In the genomic region with DNA sequence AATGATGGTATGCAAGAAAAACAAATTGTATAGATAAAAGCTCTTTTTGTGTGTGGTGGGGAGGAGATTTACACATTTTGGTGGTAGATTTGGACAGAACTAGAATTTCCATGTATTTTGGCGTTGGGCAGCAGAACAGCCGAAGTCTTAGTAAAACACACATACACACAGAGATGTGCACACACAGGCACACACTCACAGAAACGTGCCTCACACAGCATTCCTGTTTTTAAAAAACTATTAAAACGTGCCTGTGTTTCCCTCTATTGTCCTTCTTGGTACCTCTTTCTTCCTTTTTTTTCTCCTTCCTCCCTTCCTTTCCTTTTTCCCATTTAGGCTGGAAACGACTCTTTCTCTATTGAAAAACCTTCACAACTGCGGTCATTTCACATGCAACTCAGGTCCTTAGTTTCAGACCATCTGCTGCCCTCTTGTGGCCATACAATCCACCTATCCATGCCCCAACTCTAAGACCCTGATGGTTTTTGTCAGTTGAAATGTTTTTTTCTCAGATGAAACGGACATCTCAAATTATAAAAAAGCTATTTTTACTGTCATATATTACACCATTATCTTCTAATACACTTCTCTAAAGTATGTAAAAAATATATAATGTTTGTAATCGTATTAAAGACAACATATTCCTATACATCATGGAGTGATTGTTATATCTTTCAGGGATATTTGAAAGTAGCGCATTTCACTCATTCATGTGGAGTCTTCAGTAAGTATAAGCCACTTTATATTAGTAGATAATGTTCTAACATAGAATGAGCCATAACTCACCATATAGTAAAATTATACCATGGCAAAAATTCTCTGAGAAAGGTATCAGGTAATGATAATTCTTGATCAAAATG, we compare ENCODE assay signal across 9 cellular contexts.
DNase-seq lines count a peak whose midpoint lies in the region; ATAC-seq and TF ChIP-seq lines count a peak whose summit lies in the region.
"Had no signal": no experiment of that assay in that cellular context is flagged by ENCODE, and none has a peak within 500 bp of the region (broad histone marks: within the 10 kb centered on the region; RNA-seq: fewer than 3 reads in every experiment).

No MANE protein-coding gene starts in this region.

- ATAC-seq in GM19351 (IDR thresholded peaks at IDR 0.05; ENCODE audit: unreplicated experiment) (peak; percentile 70), Right ventricle myocardium superior (ENCODE audit: poor library complexity) (peak; percentile 77), T-cell (replicated peaks in 1 of 4) (no peak)

- H3K36me3 Mint-ChIP-seq in T-cell = no peaks in the 10 kb centered on the region

- POLR2A ChIA-PET in BJ (lab: Charles Lee) = no interaction called here
- POLR2A ChIA-PET in T-cell (lab: Charles Lee) = no interaction called here

- H3K4me1 Mint-ChIP-seq in T-cell = no peaks in the 10 kb centered on the region

- no peak overlapping the region for H3K27ac ChIP-seq in VCaP
- H3K27ac ChIP-seq: skin epidermis had no signal

- TF ChIP-seq CTCF in BJ (IDR thresholded peaks at IDR 0.05; ENCODE audit: insufficient read depth, low read depth, low read length) (peak; percentile 58), VCaP (conservative IDR thresholded peaks at IDR 0.05) (peak; percentile 87)

- intact Hi-C loops in Right ventricle myocardium superior (cut with DNase I) = loop anchor here (10.0 kb wide), 1 partner anchor 590 kb away; no protein-coding TSS in a partner anchor
- intact Hi-C loops in posterior vena cava (cut with DNase I) = no loop called here

- H3K4me3 Mint-ChIP-seq in T-cell = no peak overlapping the region

- DNase-seq in BJ (ENCODE audit: low read depth) = no peak
- DNase-seq in NCI-H2081 (lab: John Stamatoyannopoulos, UW) = peak; percentile 70 to 75
- DNase-seq in Right ventricle myocardium superior = peak; percentile 40
- DNase-seq in putamen (ENCODE audit: low spot score) = peak; percentile 57
- no peak for DNase-seq in T-cell
- no peak for DNase-seq in posterior vena cava (ENCODE audit: low spot score)

- H3K27ac Mint-ChIP-seq in T-cell = no peak overlapping the region

- H3K27me3 ChIP-seq in BJ (ENCODE audit: control insufficient read depth, insufficient read depth, low read length) = no peaks in the 10 kb centered on the region

- H3K4me3 ChIP-seq in BJ (ENCODE audit: low read depth, low read length) = no peak overlapping the region
- H3K4me3 ChIP-seq: skin epidermis had no signal

- CTCF ChIA-PET in BJ (lab: Yijun Ruan, JAX) = no interaction called here
- CTCF ChIA-PET in T-cell (lab: Charles Lee) = no interaction called here

- H3K27me3 Mint-ChIP-seq in T-cell = no peaks in the 10 kb centered on the region

- H3K36me3 ChIP-seq in BJ (ENCODE audit: control insufficient read depth, insufficient read depth, low read length) = no peaks in the 10 kb centered on the region

- peaks cover 8 to 18% (median 17%) of the 10 kb centered on the region in 3 donors for H3K9me3 Mint-ChIP-seq in T-cell

Comparison
In these comparisons a context has a peak if more than half of its experiments do, and no peak if none do; other contexts are left out.
1. DNase-seq: peak in NCI-H2081 (2 of 2), Right ventricle myocardium superior (single experiment) and putamen (single experiment); none in BJ (single experiment), T-cell (0 of 34) and posterior vena cava (single experiment).
2. ATAC-seq: peak in GM19351 (single experiment) and Right ventricle myocardium superior (single experiment); none in T-cell (0 of 4).